ENCODE assay signal across 2 cellular contexts in genomic region chr19:2189880-2190279, GRCh38.
TF ChIP-seq lines count a peak whose summit lies in the region.

No MANE protein-coding gene starts in this region.

TF ChIP-seq in HEK293, 187 proteins besides CTCF, POLR2A, EP300 and RAD21:
- peak; percentile 62 for TF ChIP-seq EGR2 (tag by site-specific recombination; IDR thresholded peaks at IDR 0.05; ENCODE audit: low read depth)
- no peak for TF ChIP-seq ZNF501 (tag by site-specific recombination; IDR thresholded peaks at IDR 0.05)
- TF ChIP-seq ZFHX2 (tag by site-specific recombination; conservative IDR thresholded peaks at IDR 0.05): peak; percentile 29; the same call in 1 of the 2 replicates
TF ChIP-seq in HEK293: peak in this region for 2.

TF ChIP-seq in GM12878, 131 proteins besides CTCF, POLR2A, EP300 and RAD21:
- no peak for TF ChIP-seq MTA2 (IDR thresholded peaks at IDR 0.05; ENCODE audit: low read depth)
